Comparison of ENCODE assay signal across 1 cellular context in genomic region chr1:112544011-112544688, GRCh38.
TF ChIP-seq lines count a peak whose summit lies in the region.

No MANE protein-coding gene starts in this region.

TF ChIP-seq in SK-N-SH, 30 proteins besides CTCF, POLR2A, EP300 and RAD21 (continued from another document):
- TF ChIP-seq TCF12 (IDR thresholded peaks at IDR 0.05) (peak; percentile 80), ZBTB33 (IDR thresholded peaks at IDR 0.05; ENCODE audit: borderline replicate concordance, low read depth) (peak; percentile 41; the same call in 1 of the 2 replicates), MAX (IDR thresholded peaks at IDR 0.05; ENCODE audit: low read depth) (0 out of 2 replicates have a peak, but pooled peaks have one; percentile 39), REST (IDR thresholded peaks at IDR 0.05; ENCODE audit: low read depth, low read length) (peak; percentile 28; the same call in 1 of the 2 replicates), TEAD4 (IDR thresholded peaks at IDR 0.05; ENCODE audit: borderline replicate concordance, insufficient read depth) (peak; percentile 92), JUND (IDR thresholded peaks at IDR 0.05) (peak; percentile 92), NRF1 (IDR thresholded peaks at IDR 0.05; ENCODE audit: low read depth, low read length) (no peak), NFIC (IDR thresholded peaks at IDR 0.05; ENCODE audit: borderline replicate concordance) (peak; percentile 62; the same call in 1 of the 2 replicates), CHD2 (IDR thresholded peaks at IDR 0.05; ENCODE audit: low read length, partially characterized antibody) (no peak), RCOR1 (IDR thresholded peaks at IDR 0.05; ENCODE audit: low read length) (no peak), SIN3A (IDR thresholded peaks at IDR 0.05; ENCODE audit: borderline replicate concordance, low read depth, low read length) (no peak)
